In the genomic region with DNA sequence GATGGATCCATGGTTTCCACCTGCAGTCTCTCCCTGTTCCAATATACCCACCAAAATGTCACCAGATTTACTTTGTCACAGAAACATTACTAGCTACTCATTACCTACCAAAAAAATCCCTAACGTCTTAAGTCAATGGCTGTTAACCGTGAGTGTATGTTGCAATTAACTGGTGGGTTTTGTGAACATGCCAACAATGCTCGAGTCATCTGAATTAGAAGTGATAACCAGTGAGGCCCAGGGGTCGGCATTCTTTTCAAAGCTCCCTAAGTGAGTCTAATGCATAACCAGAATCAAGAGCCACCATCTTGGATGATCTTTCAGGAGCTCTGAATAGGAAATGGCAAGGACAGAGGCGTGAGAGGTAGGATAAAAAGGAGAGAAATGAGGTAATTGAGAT, we compare ENCODE assay signal across 1 cellular context.
TF ChIP-seq lines count a peak whose summit lies in the region.

No MANE protein-coding gene starts in this region.

TF ChIP-seq in IMR-90, 13 proteins besides CTCF, POLR2A, EP300 and RAD21:
- TF ChIP-seq USF2 (IDR thresholded peaks at IDR 0.05; ENCODE audit: low read depth, low read length) (no peak), CEBPB (IDR thresholded peaks at IDR 0.05; ENCODE audit: low read depth, low read length) (0 out of 2 replicates have a peak, but pooled peaks have one; percentile 6), NFE2L2 (IDR thresholded peaks at IDR 0.05; ENCODE audit: low read depth, low read length) (no peak)
